In genomic region chr2:28273751-28274150, GRCh38 we compare ENCODE assay signal across 17 cellular contexts.
A peak's percentile ranks its signal among the peaks of the same experiment; 100 is the strongest.
DNase-seq lines count a peak whose midpoint lies in the region; ATAC-seq lines count a peak whose summit lies in the region.
"Had no signal": no experiment of that assay in that cellular context is flagged by ENCODE, and none has a peak within 500 bp of the region (broad histone marks: within the 10 kb centered on the region; RNA-seq: fewer than 3 reads in every experiment).

No MANE protein-coding gene starts in this region.

- ATAC-seq in effector memory CD8-positive, alpha-beta T cell (replicated peaks): peak; percentile 91
- ATAC-seq in HG03025 (IDR thresholded peaks at IDR 0.05; ENCODE audit: low FRiP score, unreplicated experiment) (no peak), HG03039 (IDR thresholded peaks at IDR 0.05; ENCODE audit: unreplicated experiment) (no peak)
- ATAC-seq: left ventricle myocardium superior, right lobe of liver had no signal

- H3K27ac Mint-ChIP-seq in effector memory CD8-positive, alpha-beta T cell: peak overlapping the region; percentile 4 to 23

- H3K4me3 Mint-ChIP-seq in effector memory CD8-positive, alpha-beta T cell: no peak overlapping the region
- H3K4me3 Mint-ChIP-seq: neural crest cell had no signal

- peaks cover 26 to 32% of the 10 kb centered on the region in 2 donors for H3K4me1 Mint-ChIP-seq in effector memory CD8-positive, alpha-beta T cell (ENCODE audit: low read depth in 2 of 2)
- H3K4me1 Mint-ChIP-seq: neural crest cell had no signal

- peaks cover 2% of the 10 kb centered on the region for H3K36me3 Mint-ChIP-seq in effector memory CD8-positive, alpha-beta T cell (ENCODE audit: insufficient read depth)

- no peaks in the 10 kb centered on the region for H3K27me3 Mint-ChIP-seq in effector memory CD8-positive, alpha-beta T cell

- H3K9me3 Mint-ChIP-seq in effector memory CD8-positive, alpha-beta T cell: no peaks in the 10 kb centered on the region
- H3K9me3 Mint-ChIP-seq: neural crest cell had no signal

- peak; percentile 14 for DNase-seq in activated CD4-positive, alpha-beta T cell treated with anti-CD3 and anti-CD28 coated beads for 48 hours
- no peak for DNase-seq in activated CD4-positive, alpha-beta T cell treated with anti-CD3 and anti-CD28 coated beads, Interleukin-2, amount 50 U/mL, for 48 hours
- DNase-seq in LoVo (ENCODE audit: low spot score) (peak; percentile 54), renal cortical epithelial cell (ENCODE audit: low read depth) (peak; percentile 40), C1 segment of cervical spinal cord (lab: John Stamatoyannopoulos, UW) (no peak)
- peak; percentile 5 to 17 (median 14) for DNase-seq in effector memory CD8-positive, alpha-beta T cell
- DNase-seq: 8988T; cerebellar nuclear complex; H7; hippocampal formation; left ventricle myocardium superior; MM.1S; right lobe of liver; stimulated activated naive CD4-positive, alpha-beta T cell treated with Interleukin-2 at 50 U/mL for 16 hours had no signal

Comparison
In these comparisons a context has a peak if more than half of its experiments do, and no peak if none do; other contexts are left out.
1. DNase-seq: peak in activated CD4-positive, alpha-beta T cell treated with anti-CD3 and anti-CD28 coated beads for 48 hours (single experiment), LoVo (single experiment), effector memory CD8-positive, alpha-beta T cell (3 of 3) and renal cortical epithelial cell (single experiment); none in activated CD4-positive, alpha-beta T cell treated with anti-CD3 and anti-CD28 coated beads, Interleukin-2, amount 50 U/mL, for 48 hours (0 of 2) and C1 segment of cervical spinal cord (0 of 14).